ENCODE assay signal across 13 cellular contexts in genomic region chr3:190618349-190619030, GRCh38.
DNase-seq lines count a peak whose midpoint lies in the region; ATAC-seq, FAIRE-seq and TF ChIP-seq lines count a peak whose summit lies in the region.
"Had no signal": no experiment of that assay in that cellular context is flagged by ENCODE, and none has a peak within 500 bp of the region (broad histone marks: within the 10 kb centered on the region; RNA-seq: fewer than 3 reads in every experiment).

No MANE protein-coding gene starts in this region.

- no peaks in the 10 kb centered on the region for H4K20me1 ChIP-seq in OCI-LY1 (ENCODE audit: insufficient read depth, low read length)

- peak overlapping the region; percentile 13; the same call in 1 of the 2 replicates for H3K9ac ChIP-seq in OCI-LY1 (ENCODE audit: low read length)

- WGBS in esophagus squamous epithelium, 2 donors: 55 to 63% methylated on average over 7 of the region's 7 CpGs

- H3K9me3 ChIP-seq in OCI-LY1 (ENCODE audit: low read length) (no peaks in the 10 kb centered on the region), esophagus squamous epithelium (no peaks in the 10 kb centered on the region)

- H3K27ac ChIP-seq in OCI-LY1 (ENCODE audit: low read depth, low read length, poor library complexity, severe bottlenecking) (peak overlapping the region; percentile 75), esophagus squamous epithelium (no peak overlapping the region)
- H3K27ac ChIP-seq: epithelial cell of prostate had no signal

- peak overlapping the region; percentile 12; the same call in 1 of the 2 replicates for H3K4me2 ChIP-seq in OCI-LY1 (ENCODE audit: low read length)

- H3K27me3 ChIP-seq in OCI-LY1 (ENCODE audit: insufficient read depth, low read length) (no peaks in the 10 kb centered on the region), esophagus squamous epithelium (no peaks in the 10 kb centered on the region)

- no peaks in the 10 kb centered on the region for H3F3A ChIP-seq in OCI-LY1 (ENCODE audit: insufficient read depth, low read length)

- FAIRE-seq in D721Med (lab: Jason Lieb, UNC): peak; percentile 46
- FAIRE-seq: keratinocyte had no signal

- H3K4me3 ChIP-seq in OCI-LY1 (ENCODE audit: low read depth, low read length, poor library complexity, severe bottlenecking): peak overlapping the region; percentile 7
- H3K4me3 ChIP-seq in fibroblast of pulmonary artery (replicated peaks; ENCODE audit: low read depth, low read length): no peak overlapping the region
- no peak overlapping the region for H3K4me3 ChIP-seq in esophagus squamous epithelium

- no peak for TF ChIP-seq POLR2A in esophagus squamous epithelium (IDR thresholded peaks at IDR 0.05)

- H3K4me1 ChIP-seq in OCI-LY1 (ENCODE audit: insufficient read depth, low read length, severe bottlenecking): peaks cover 35% of the 10 kb centered on the region
- no peaks in the 10 kb centered on the region for H3K4me1 ChIP-seq in esophagus squamous epithelium

- intact Hi-C loops in esophagus squamous epithelium (cut with DNase I): no loop called here

- no peaks in the 10 kb centered on the region for H3K79me2 ChIP-seq in OCI-LY1 (ENCODE audit: insufficient read depth, low read length)

- DNase-seq in D721Med (ENCODE audit: insufficient read length, low spot score) (no peak), fibroblast of pulmonary artery (ENCODE audit: low read depth) (peak; percentile 28), kidney tubule cell (ENCODE audit: low spot score) (no peak), esophagus squamous epithelium (lab: John Stamatoyannopoulos, UW) (no peak)
- DNase-seq in stimulated activated naive CD4-positive, alpha-beta T cell (lab: John Stamatoyannopoulos, UW): no peak
- DNase-seq: DMS153, NCI-H187 treated with DMSO at 0.1 percent for 48 hours, T-cell had no signal

- H3K36me3 ChIP-seq in OCI-LY1 (ENCODE audit: insufficient read depth, low read length) (no peaks in the 10 kb centered on the region), esophagus squamous epithelium (peaks cover 0 to 13% (median 0%) of the 10 kb centered on the region in 3 donors)

- ATAC-seq in GM19463 (IDR thresholded peaks at IDR 0.05; ENCODE audit: unreplicated experiment): peak; percentile 46
- no peak for ATAC-seq in GM19395 (IDR thresholded peaks at IDR 0.05; ENCODE audit: unreplicated experiment)

- TF ChIP-seq CTCF in D721Med (IDR thresholded peaks at IDR 0.05; ENCODE audit: insufficient read depth, missing control alignments) (no peak), OCI-LY1 (IDR thresholded peaks at IDR 0.05; ENCODE audit: low read length) (no peak), fibroblast of pulmonary artery (IDR thresholded peaks at IDR 0.05; ENCODE audit: low read length, missing control alignments) (no peak), esophagus squamous epithelium (IDR thresholded peaks at IDR 0.05) (no peak)

- H3K9me2 ChIP-seq in OCI-LY1 (ENCODE audit: low read depth, low read length): no peaks in the 10 kb centered on the region

- peak overlapping the region; percentile 51 for H2AFZ ChIP-seq in OCI-LY1 (ENCODE audit: low read length)
